Comparison of ENCODE assay signal across 14 cellular contexts in the genomic region with DNA sequence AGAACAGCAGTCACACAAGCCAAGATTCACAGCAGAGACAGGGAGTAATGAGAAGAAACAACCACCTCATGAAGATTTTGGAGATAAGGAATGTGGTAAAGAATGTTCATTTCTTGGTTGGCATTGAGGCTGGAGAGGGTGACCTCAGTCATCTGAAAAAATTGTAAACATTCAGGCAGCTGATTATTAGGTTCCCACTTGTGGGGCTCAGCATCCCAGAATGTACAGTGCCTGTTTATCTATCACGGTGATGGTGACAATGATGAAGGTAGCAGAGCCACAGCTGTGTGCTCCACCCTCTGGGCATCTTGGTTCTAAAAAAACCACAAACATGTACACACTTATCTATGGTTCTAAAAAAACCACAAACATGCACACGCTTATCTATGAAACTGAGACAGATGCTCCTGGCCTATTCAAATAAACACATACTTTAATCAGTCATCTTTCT.
DNase-seq lines count a peak whose midpoint lies in the region; ATAC-seq and TF ChIP-seq lines count a peak whose summit lies in the region.
"Had no signal": no experiment of that assay in that cellular context is flagged by ENCODE, and none has a peak within 500 bp of the region (broad histone marks: within the 10 kb centered on the region; RNA-seq: fewer than 3 reads in every experiment).

No MANE protein-coding gene starts in this region.

- H3K4me1 Mint-ChIP-seq in T-helper 17 cell, result peaks cover 4% of the 10 kb centered on the region

- no peaks in the 10 kb centered on the region for H3K36me3 Mint-ChIP-seq in T-helper 17 cell (ENCODE audit: low read depth)
- H3K36me3 Mint-ChIP-seq: activated naive CD8-positive, alpha-beta T cell had no signal

- H3K4me1 ChIP-seq in HEK293 (ENCODE audit: control insufficient read depth, insufficient read depth, low read length), result peaks cover 9% of the 10 kb centered on the region
- H3K4me1 ChIP-seq: parathyroid adenoma had no signal

- no peak for TF ChIP-seq CTCF in HEK293 (tag by site-specific recombination; IDR thresholded peaks at IDR 0.05)
- TF ChIP-seq CTCF in fibroblast of pulmonary artery (IDR thresholded peaks at IDR 0.05; ENCODE audit: low read length, missing control alignments), result no peak

- DNase-seq in AG20443 (ENCODE audit: low spot score) (peak; percentile 29), T-helper 17 cell (no peak), fibroblast of pulmonary artery (ENCODE audit: low read depth) (peak; percentile 45), activated gamma-delta T cell treated with Interleukin-2 at 50 U/mL for 16 hours (no peak), SKM-1 treated with dmso at 0.1 percent for 144 hours (lab: John Stamatoyannopoulos, UW; ENCODE audit: unreplicated experiment) (no peak), germinal center (ENCODE audit: low spot score) (no peak)
- DNase-seq: activated CD4-positive, CD25-positive, alpha-beta regulatory T cell; DMS79; left cardiac atrium had no signal

- ATAC-seq in T-helper 17 cell, result peak; percentile 59
- no peak for ATAC-seq in HG03108 (IDR thresholded peaks at IDR 0.05; ENCODE audit: unreplicated experiment)
- ATAC-seq: left cardiac atrium had no signal

- H3K4me3 ChIP-seq in HEK293 (ENCODE audit: low read depth, low read length), result no peak overlapping the region
- H3K4me3 ChIP-seq in fibroblast of pulmonary artery (replicated peaks; ENCODE audit: low read depth, low read length), result no peak overlapping the region
- H3K4me3 ChIP-seq: thoracic aorta had no signal

- peaks cover 9% of the 10 kb centered on the region for H3K27me3 Mint-ChIP-seq in T-helper 17 cell

- no peak overlapping the region for H3K27ac Mint-ChIP-seq in T-helper 17 cell
- H3K27ac Mint-ChIP-seq: activated naive CD8-positive, alpha-beta T cell had no signal

- no peaks in the 10 kb centered on the region for H3K36me3 ChIP-seq in HEK293 (ENCODE audit: control insufficient read depth in 2 of 2, insufficient read depth in 1 of 2, low read length in 2 of 2)
- H3K36me3 ChIP-seq: thoracic aorta had no signal

- H3K4me3 Mint-ChIP-seq in T-helper 17 cell, result no peak overlapping the region
- H3K4me3 Mint-ChIP-seq: activated naive CD8-positive, alpha-beta T cell had no signal

- POLR2A ChIA-PET in HEK293 (lab: Yijun Ruan, JAX), result interaction anchor here (0.6 kb wide), 1 partner anchor 1025 kb away, joined by 3 read pairs; no protein-coding TSS in a partner anchor

- CTCF ChIA-PET in HEK293 (lab: Yijun Ruan, JAX), result interaction anchor here (0.7 kb wide), 1 partner anchor 10 kb away, joined by 3 read pairs; no protein-coding TSS in a partner anchor

- H3K27ac ChIP-seq in HEK293 (ENCODE audit: extremely low read depth, low read depth, low read length), result no peak overlapping the region
- H3K27ac ChIP-seq: parathyroid adenoma, thoracic aorta had no signal

- H3K9me3 ChIP-seq in HEK293 (ENCODE audit: control insufficient read depth, insufficient read depth, low read depth, low read length), result no peaks in the 10 kb centered on the region
- H3K9me3 ChIP-seq in T-helper 17 cell (ENCODE audit: control insufficient read depth, low read length, poor library complexity, severe bottlenecking), result no peaks in the 10 kb centered on the region
- H3K9me3 ChIP-seq: thoracic aorta had no signal

TF ChIP-seq in HEK293, 187 proteins besides CTCF, POLR2A, EP300 and RAD21:
- TF ChIP-seq, protein P1, sequence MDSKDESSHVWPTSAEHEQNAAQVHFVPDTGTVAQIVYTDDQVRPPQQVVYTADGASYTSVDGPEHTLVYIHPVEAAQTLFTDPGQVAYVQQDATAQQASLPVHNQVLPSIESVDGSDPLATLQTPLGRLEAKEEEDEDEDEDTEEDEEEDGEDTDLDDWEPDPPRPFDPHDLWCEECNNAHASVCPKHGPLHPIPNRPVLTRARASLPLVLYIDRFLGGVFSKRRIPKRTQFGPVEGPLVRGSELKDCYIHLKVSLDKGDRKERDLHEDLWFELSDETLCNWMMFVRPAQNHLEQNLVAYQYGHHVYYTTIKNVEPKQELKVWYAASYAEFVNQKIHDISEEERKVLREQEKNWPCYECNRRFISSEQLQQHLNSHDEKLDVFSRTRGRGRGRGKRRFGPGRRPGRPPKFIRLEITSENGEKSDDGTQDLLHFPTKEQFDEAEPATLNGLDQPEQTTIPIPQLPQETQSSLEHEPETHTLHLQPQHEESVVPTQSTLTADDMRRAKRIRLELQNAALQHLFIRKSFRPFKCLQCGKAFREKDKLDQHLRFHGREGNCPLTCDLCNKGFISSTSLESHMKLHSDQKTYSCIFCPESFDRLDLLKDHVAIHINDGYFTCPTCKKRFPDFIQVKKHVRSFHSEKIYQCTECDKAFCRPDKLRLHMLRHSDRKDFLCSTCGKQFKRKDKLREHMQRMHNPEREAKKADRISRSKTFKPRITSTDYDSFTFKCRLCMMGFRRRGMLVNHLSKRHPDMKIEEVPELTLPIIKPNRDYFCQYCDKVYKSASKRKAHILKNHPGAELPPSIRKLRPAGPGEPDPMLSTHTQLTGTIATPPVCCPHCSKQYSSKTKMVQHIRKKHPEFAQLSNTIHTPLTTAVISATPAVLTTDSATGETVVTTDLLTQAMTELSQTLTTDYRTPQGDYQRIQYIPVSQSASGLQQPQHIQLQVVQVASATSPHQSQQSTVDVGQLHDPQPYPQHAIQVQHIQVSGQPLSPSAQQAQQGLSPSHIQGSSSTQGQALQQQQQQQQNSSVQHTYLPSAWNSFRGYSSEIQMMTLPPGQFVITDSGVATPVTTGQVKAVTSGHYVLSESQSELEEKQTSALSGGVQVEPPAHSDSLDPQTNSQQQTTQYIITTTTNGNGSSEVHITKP (tag by site-specific recombination; IDR thresholded peaks at IDR 0.05), result 0 out of 2 replicates have a peak, but pooled peaks have one; percentile 15
- TF ChIP-seq, protein P2, sequence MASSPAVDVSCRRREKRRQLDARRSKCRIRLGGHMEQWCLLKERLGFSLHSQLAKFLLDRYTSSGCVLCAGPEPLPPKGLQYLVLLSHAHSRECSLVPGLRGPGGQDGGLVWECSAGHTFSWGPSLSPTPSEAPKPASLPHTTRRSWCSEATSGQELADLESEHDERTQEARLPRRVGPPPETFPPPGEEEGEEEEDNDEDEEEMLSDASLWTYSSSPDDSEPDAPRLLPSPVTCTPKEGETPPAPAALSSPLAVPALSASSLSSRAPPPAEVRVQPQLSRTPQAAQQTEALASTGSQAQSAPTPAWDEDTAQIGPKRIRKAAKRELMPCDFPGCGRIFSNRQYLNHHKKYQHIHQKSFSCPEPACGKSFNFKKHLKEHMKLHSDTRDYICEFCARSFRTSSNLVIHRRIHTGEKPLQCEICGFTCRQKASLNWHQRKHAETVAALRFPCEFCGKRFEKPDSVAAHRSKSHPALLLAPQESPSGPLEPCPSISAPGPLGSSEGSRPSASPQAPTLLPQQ (tag by site-specific recombination; IDR thresholded peaks at IDR 0.05), result peak; percentile 55; the same call in 1 of the 2 replicates
- TF ChIP-seq FEZF1 (tag by site-specific recombination; IDR thresholded peaks at IDR 0.05), result peak; percentile 86
- TF ChIP-seq OVOL3 (tag by site-specific recombination; IDR thresholded peaks at IDR 0.05), result no peak
- TF ChIP-seq HOXC10 (CRISPR knock-in tag; IDR thresholded peaks at IDR 0.05), result no peak
- 0 out of 2 replicates have a peak, but pooled peaks have one; percentile 23 for TF ChIP-seq SP7 (tag by site-specific recombination; IDR thresholded peaks at IDR 0.05)
- TF ChIP-seq ZNF830 (tag by site-specific recombination; IDR thresholded peaks at IDR 0.05; ENCODE audit: low read depth), result no peak
- no peak for TF ChIP-seq ZNF23 (tag by site-specific recombination; IDR thresholded peaks at IDR 0.05; ENCODE audit: borderline replicate concordance)
- TF ChIP-seq, protein P3, sequence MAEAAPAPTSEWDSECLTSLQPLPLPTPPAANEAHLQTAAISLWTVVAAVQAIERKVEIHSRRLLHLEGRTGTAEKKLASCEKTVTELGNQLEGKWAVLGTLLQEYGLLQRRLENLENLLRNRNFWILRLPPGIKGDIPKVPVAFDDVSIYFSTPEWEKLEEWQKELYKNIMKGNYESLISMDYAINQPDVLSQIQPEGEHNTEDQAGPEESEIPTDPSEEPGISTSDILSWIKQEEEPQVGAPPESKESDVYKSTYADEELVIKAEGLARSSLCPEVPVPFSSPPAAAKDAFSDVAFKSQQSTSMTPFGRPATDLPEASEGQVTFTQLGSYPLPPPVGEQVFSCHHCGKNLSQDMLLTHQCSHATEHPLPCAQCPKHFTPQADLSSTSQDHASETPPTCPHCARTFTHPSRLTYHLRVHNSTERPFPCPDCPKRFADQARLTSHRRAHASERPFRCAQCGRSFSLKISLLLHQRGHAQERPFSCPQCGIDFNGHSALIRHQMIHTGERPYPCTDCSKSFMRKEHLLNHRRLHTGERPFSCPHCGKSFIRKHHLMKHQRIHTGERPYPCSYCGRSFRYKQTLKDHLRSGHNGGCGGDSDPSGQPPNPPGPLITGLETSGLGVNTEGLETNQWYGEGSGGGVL (tag by site-specific recombination; IDR thresholded peaks at IDR 0.05), result peak; percentile 25; the same call in 1 of the 2 replicates
- TF ChIP-seq, protein P4, sequence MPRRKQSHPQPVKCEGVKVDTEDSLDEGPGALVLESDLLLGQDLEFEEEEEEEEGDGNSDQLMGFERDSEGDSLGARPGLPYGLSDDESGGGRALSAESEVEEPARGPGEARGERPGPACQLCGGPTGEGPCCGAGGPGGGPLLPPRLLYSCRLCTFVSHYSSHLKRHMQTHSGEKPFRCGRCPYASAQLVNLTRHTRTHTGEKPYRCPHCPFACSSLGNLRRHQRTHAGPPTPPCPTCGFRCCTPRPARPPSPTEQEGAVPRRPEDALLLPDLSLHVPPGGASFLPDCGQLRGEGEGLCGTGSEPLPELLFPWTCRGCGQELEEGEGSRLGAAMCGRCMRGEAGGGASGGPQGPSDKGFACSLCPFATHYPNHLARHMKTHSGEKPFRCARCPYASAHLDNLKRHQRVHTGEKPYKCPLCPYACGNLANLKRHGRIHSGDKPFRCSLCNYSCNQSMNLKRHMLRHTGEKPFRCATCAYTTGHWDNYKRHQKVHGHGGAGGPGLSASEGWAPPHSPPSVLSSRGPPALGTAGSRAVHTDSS (tag by site-specific recombination; IDR thresholded peaks at IDR 0.05), result peak; percentile 44; the same call in 1 of the 2 replicates
- TF ChIP-seq ZNF335 (tag by site-specific recombination; conservative IDR thresholded peaks at IDR 0.05), result peak; percentile 34; the same call in 1 of the 2 replicates
- TF ChIP-seq ZNF10 (tag by site-specific recombination; IDR thresholded peaks at IDR 0.05), result no peak

Comparison
In these comparisons a context has a peak if more than half of its experiments do, and no peak if none do; other contexts are left out.
1. DNase-seq: peak in AG20443 (single experiment) and fibroblast of pulmonary artery (single experiment); none in T-helper 17 cell (0 of 3), activated gamma-delta T cell treated with Interleukin-2 at 50 U/mL for 16 hours (single experiment), SKM-1 treated with dmso at 0.1 percent for 144 hours (single experiment) and germinal center (single experiment).